In genomic region chr6:169212897-169213813, GRCh38 we compare ENCODE assay signal across 8 cellular contexts. TPM values are rescaled to one million over a fixed set of nuclear protein-coding genes. Genes with fewer than 3 reads are reported as not detected.
A peak's percentile ranks its signal among the peaks of the same experiment; 100 is the strongest.
DNase-seq lines count a peak whose midpoint lies in the region; ATAC-seq and TF ChIP-seq lines count a peak whose summit lies in the region.

No MANE protein-coding gene starts in this region.

- peak overlapping the region; percentile 27 for H3K4me3 ChIP-seq in A673 (ENCODE audit: low read depth, low read length, poor library complexity, severe bottlenecking)
- H3K4me3 ChIP-seq in dorsolateral prefrontal cortex: peak overlapping the region; percentile 25 to 69 (median 50)
- peak overlapping the region; percentile 14 to 19 (median 16) for H3K4me3 ChIP-seq in liver (ENCODE audit: low read depth in 1 of 3, low read length in 3 of 3)

- 37% methylated on average over 56 of the region's 56 CpGs for WGBS in liver

- no peak overlapping the region for H3K27ac ChIP-seq in A673 (ENCODE audit: low read depth, low read length, poor library complexity, severe bottlenecking)
- H3K27ac ChIP-seq in dorsolateral prefrontal cortex: peak overlapping the region; percentile 66 to 96 (median 90)
- peak overlapping the region; percentile 0 to 21 for H3K27ac ChIP-seq in liver (ENCODE audit: low read depth in 1 of 2, low read length in 2 of 2)

- H3K27me3 Mint-ChIP-seq in activated CD4-positive, alpha-beta memory T cell treated with anti-CD3 and anti-CD28 coated beads for 36 hours: no peaks in the 10 kb centered on the region

- CTCF ChIA-PET in A673 (lab: Charles Lee): no interaction called here
- CTCF ChIA-PET in activated CD4-positive, alpha-beta memory T cell treated with anti-CD3 and anti-CD28 coated beads for 36 hours (lab: Charles Lee): interaction anchor here (0.9 kb wide), 1 partner anchor 577 kb away, joined by 5 read pairs; no protein-coding TSS in a partner anchor

- H3K9ac ChIP-seq in liver (ENCODE audit: low read depth in 1 of 2, low read length in 2 of 2): no peak overlapping the region

- peak; percentile 95 for ATAC-seq in GM18873 (IDR thresholded peaks at IDR 0.05; ENCODE audit: low FRiP score, unreplicated experiment)
- peak; percentile 99 for ATAC-seq in HG03108 (IDR thresholded peaks at IDR 0.05; ENCODE audit: unreplicated experiment)

- intact Hi-C loops in A673 (cut with micrococcal nuclease; ENCODE audit: unreplicated experiment) (no loop called here), dorsolateral prefrontal cortex (cut with DNase I) (loop anchor here (5.0 kb wide), 3 partner anchors 34 to 114 kb away; partner anchors contain the start of gene THBS2 (in 1 of the 2))
- intact Hi-C loops in activated CD4-positive, alpha-beta memory T cell treated with anti-CD3 and anti-CD28 coated beads for 36 hours (cut with micrococcal nuclease): loop anchor here (10.0 kb wide), 2 partner anchors 322 to 512 kb away; partner anchors contain the start of gene PHF10

- H3K36me3 Mint-ChIP-seq in activated CD4-positive, alpha-beta memory T cell treated with anti-CD3 and anti-CD28 coated beads for 36 hours: no peaks in the 10 kb centered on the region

- H3K36me3 ChIP-seq in A673 (ENCODE audit: insufficient read depth, low read length, poor library complexity, severe bottlenecking) (no peaks in the 10 kb centered on the region), liver (ENCODE audit: control insufficient read depth in 4 of 4, insufficient read depth in 3 of 4, low read depth in 1 of 4, low read length in 3 of 4) (no peaks in the 10 kb centered on the region)

- peaks cover 9% of the 10 kb centered on the region for H3K4me1 Mint-ChIP-seq in activated CD4-positive, alpha-beta memory T cell treated with anti-CD3 and anti-CD28 coated beads for 36 hours (ENCODE audit: low read depth)

- no peaks in the 10 kb centered on the region for H3K4me1 ChIP-seq in A673 (ENCODE audit: insufficient read depth, low read length, poor library complexity, severe bottlenecking)
- H3K4me1 ChIP-seq in liver (ENCODE audit: control insufficient read depth in 4 of 4, insufficient read depth in 4 of 4, low read length in 3 of 4): peaks cover 0 to 4% (median 0%) of the 10 kb centered on the region in 4 donors

- peak; percentile 89 for DNase-seq in A673 (ENCODE audit: low spot score)
- DNase-seq in NCI-H526 treated with DMSO at 0.1 percent for 48 hours (lab: John Stamatoyannopoulos, UW): peak; percentile 78
- peak; percentile 93 for DNase-seq in activated CD4-positive, alpha-beta memory T cell treated with anti-CD3 and anti-CD28 coated beads for 36 hours
- peak; percentile 48 to 97 (median 89) for DNase-seq in dorsolateral prefrontal cortex
- peak; percentile 82 to 87 for DNase-seq in stimulated activated CD4-positive, alpha-beta T cell treated with anti-CD3 and anti-CD28 coated beads, Interleukin-2, amount 100 ng/mL, for 48 hours

- POLR2A ChIA-PET in A673 (lab: Charles Lee; ENCODE audit: low non-redundant PET): no interaction called here
- POLR2A ChIA-PET in activated CD4-positive, alpha-beta memory T cell treated with anti-CD3 and anti-CD28 coated beads for 36 hours (lab: Charles Lee): no interaction called here

- peak overlapping the region; percentile 51 for H3K4me3 Mint-ChIP-seq in activated CD4-positive, alpha-beta memory T cell treated with anti-CD3 and anti-CD28 coated beads for 36 hours

- TF ChIP-seq CTCF in A673 (conservative IDR thresholded peaks at IDR 0.05; ENCODE audit: low read depth, low read length): peak; percentile 30; the same call in 1 of the 2 replicates
- TF ChIP-seq CTCF in dorsolateral prefrontal cortex (IDR thresholded peaks at IDR 0.05 in 54 of 56, conservative IDR thresholded peaks at IDR 0.05 in 2 of 56; ENCODE audit: low read depth in 1 of 56, partially characterized antibody in 56 of 56): peak in 55 of 56 donors; percentile 41 to 86 (median 68)
- TF ChIP-seq CTCF in liver (IDR thresholded peaks at IDR 0.05; ENCODE audit: low read depth, low read length, missing input control): peak; percentile 34

- no peaks in the 10 kb centered on the region for H3K27me3 ChIP-seq in A673 (replicated peaks; ENCODE audit: insufficient read depth, low read depth, low read length, poor library complexity)
- H3K27me3 ChIP-seq in dorsolateral prefrontal cortex: peaks cover 0 to 3% (median 0%) of the 10 kb centered on the region in 45 donors
- H3K27me3 ChIP-seq in liver (ENCODE audit: control insufficient read depth in 4 of 4, insufficient read depth in 4 of 4, low read length in 3 of 4): no peaks in the 10 kb centered on the region

- BruUV-seq in A673 (replicated peaks; lab: Mats Ljungman, UMichigan): no TSS peak

- H3K27ac Mint-ChIP-seq in activated CD4-positive, alpha-beta memory T cell treated with anti-CD3 and anti-CD28 coated beads for 36 hours: peak overlapping the region; percentile 55

- peak; percentile 21 to 47 for TF ChIP-seq RAD21 in liver (IDR thresholded peaks at IDR 0.05)

- H3K9me3 Mint-ChIP-seq in activated CD4-positive, alpha-beta memory T cell treated with anti-CD3 and anti-CD28 coated beads for 36 hours: no peaks in the 10 kb centered on the region

- peaks cover under 1% of the 10 kb centered on the region for H3K9me3 ChIP-seq in A673 (ENCODE audit: low read depth, low read length, poor library complexity, severe bottlenecking)
- H3K9me3 ChIP-seq in liver (ENCODE audit: control insufficient read depth in 4 of 4, low read length in 3 of 4): no peaks in the 10 kb centered on the region

TF ChIP-seq in liver, 16 proteins besides CTCF, POLR2A, EP300 and RAD21:
- TF ChIP-seq YY1 (IDR thresholded peaks at IDR 0.05): peak; percentile 90
- TF ChIP-seq HNF4G (IDR thresholded peaks at IDR 0.05): no peak
- TF ChIP-seq FOXA2 (IDR thresholded peaks at IDR 0.05): no peak
- TF ChIP-seq HNF4A (conservative IDR thresholded peaks at IDR 0.05): no peak
- TF ChIP-seq SP1 (IDR thresholded peaks at IDR 0.05): peak; percentile 12
- no peak for TF ChIP-seq EGR1 (IDR thresholded peaks at IDR 0.05; ENCODE audit: low read depth in 2 of 2)
- no peak for TF ChIP-seq NR2F2 (IDR thresholded peaks at IDR 0.05)
- no peak for TF ChIP-seq JUND (IDR thresholded peaks at IDR 0.05)
- TF ChIP-seq ZBTB33 (IDR thresholded peaks at IDR 0.05): no peak
- TF ChIP-seq TAF1 (conservative IDR thresholded peaks at IDR 0.05): no peak
- peak in 1 of 2 donors; percentile 22 for TF ChIP-seq GABPA (IDR thresholded peaks at IDR 0.05 in 1 of 2, conservative IDR thresholded peaks at IDR 0.05 in 1 of 2)
- no peak for TF ChIP-seq REST (IDR thresholded peaks at IDR 0.05)
- TF ChIP-seq RXRA (IDR thresholded peaks at IDR 0.05): no peak
- TF ChIP-seq MAX (IDR thresholded peaks at IDR 0.05): no peak
- no peak for TF ChIP-seq FOXA1 (IDR thresholded peaks at IDR 0.05)
- TF ChIP-seq ATF3 (IDR thresholded peaks at IDR 0.05): no peak

RNA-seq across cellular contexts. Expression of gene THBS2, which starts 40.5 kb away (rescaled TPM):
- total RNA-seq in A673 (2021): 0.13 and 0.66 TPM in 2 replicates
- total RNA-seq in activated CD4-positive, alpha-beta memory T cell treated with anti-CD3 and anti-CD28 coated beads for 36 hours: not detected
- total RNA-seq in dorsolateral prefrontal cortex: 10 to 100 TPM in 119 of 120 experiments, 1 to 10 TPM in 1; 9.6 to 96.0 (median 23.8) TPM
- total RNA-seq in liver: 1 to 10 TPM; 4.9 to 7.5 TPM
- 1 to 10 TPM in 1 of 2 donors, under 1 TPM in 1; 0.35 to 7.6 TPM for polyA plus RNA-seq in liver
